Comparison of ENCODE assay signal across 9 cellular contexts in genomic region chr5:80837679-80838078, GRCh38.
DNase-seq lines count a peak whose midpoint lies in the region; ATAC-seq and TF ChIP-seq lines count a peak whose summit lies in the region.
"Had no signal": no experiment of that assay in that cellular context is flagged by ENCODE, and none has a peak within 500 bp of the region (broad histone marks: within the 10 kb centered on the region; RNA-seq: fewer than 3 reads in every experiment).

No MANE protein-coding gene starts in this region.

- H3K27ac Mint-ChIP-seq in T-cell (no peak overlapping the region), Calu3 (ENCODE audit: unreplicated experiment) (no peak overlapping the region)
- H3K27ac Mint-ChIP-seq: brain had no signal

- peak; percentile 82 for ATAC-seq in GM19035 (IDR thresholded peaks at IDR 0.05; ENCODE audit: unreplicated experiment)
- ATAC-seq in HG02840 (IDR thresholded peaks at IDR 0.05; ENCODE audit: low FRiP score, unreplicated experiment) = peak; percentile 80
- ATAC-seq in T-cell (replicated peaks in 1 of 4) = peak in 3 of 4 experiments; percentile 9 to 40 (median 24)
- no peak for ATAC-seq in right cardiac atrium

- BruUV-seq in Calu3 (replicated peaks; lab: Mats Ljungman, UMichigan) = no TSS peak

- peak; percentile 18 for DNase-seq in GM10248 (ENCODE audit: extremely low spot score)
- peak in 5 of 34 experiments; percentile 1 to 4 (median 2) for DNase-seq in T-cell
- DNase-seq in HUDEP-2 (lab: John Stamatoyannopoulos, UW; ENCODE audit: unreplicated experiment in 76 of 76) = no peak
- DNase-seq in right cardiac atrium = no peak
- DNase-seq in Calu3 = no peak
- no peak for DNase-seq in HuH-7.5 (ENCODE audit: low spot score)

- H3K27me3 ChIP-seq in right cardiac atrium (ENCODE audit: control insufficient read depth, insufficient read depth) = no peaks in the 10 kb centered on the region

- no peaks in the 10 kb centered on the region for H3K9me3 ChIP-seq in right cardiac atrium (ENCODE audit: control insufficient read depth, low read length)

- POLR2A ChIA-PET in GM10248 (lab: Yijun Ruan, JAX) (no interaction called here), T-cell (lab: Charles Lee) (no interaction called here)

- TF ChIP-seq CTCF in GM10248 (IDR thresholded peaks at IDR 0.05; ENCODE audit: control extremely low read depth, extremely low read depth, low read depth, missing control alignments) (no peak), Calu3 (IDR thresholded peaks at IDR 0.05; ENCODE audit: unreplicated experiment) (no peak)

- peaks cover 5 to 18% (median 16%) of the 10 kb centered on the region in 3 donors for H3K4me1 Mint-ChIP-seq in T-cell
- no peaks in the 10 kb centered on the region for H3K4me1 Mint-ChIP-seq in Calu3 (ENCODE audit: low read depth, unreplicated experiment)

- H3K27ac ChIP-seq in right cardiac atrium (ENCODE audit: low read length) = no peak overlapping the region

- H3K9me3 Mint-ChIP-seq in T-cell (no peaks in the 10 kb centered on the region), Calu3 (ENCODE audit: low read depth, unreplicated experiment) (no peaks in the 10 kb centered on the region)

- CTCF ChIA-PET in GM10248 (lab: Yijun Ruan, JAX) = interaction anchor here (1.1 to 1.6 kb wide), 3 partner anchors 12 to 21 kb away, joined by 3 to 4 read pairs (median 3); no protein-coding TSS in a partner anchor
- CTCF ChIA-PET in T-cell (lab: Charles Lee) = no interaction called here
- CTCF ChIA-PET in Calu3 (lab: Charles Lee) = no interaction called here

- H3K4me3 Mint-ChIP-seq in T-cell (no peak overlapping the region), Calu3 (ENCODE audit: low read depth, unreplicated experiment) (no peak overlapping the region)
- H3K4me3 Mint-ChIP-seq: brain had no signal

- intact Hi-C loops in right cardiac atrium (cut with DNase I) (no loop called here), Calu3 (cut with micrococcal nuclease; ENCODE audit: unreplicated experiment) (no loop called here)

- no peak overlapping the region for H3K4me3 ChIP-seq in right cardiac atrium (ENCODE audit: low read length)

- peaks cover 42% of the 10 kb centered on the region for H3K36me3 Mint-ChIP-seq in T-cell
- H3K36me3 Mint-ChIP-seq in Calu3 (ENCODE audit: insufficient read depth, unreplicated experiment) = no peaks in the 10 kb centered on the region

- no peaks in the 10 kb centered on the region for H3K4me1 ChIP-seq in right cardiac atrium (ENCODE audit: control insufficient read depth, insufficient read depth, low read length)

- H3K27me3 Mint-ChIP-seq in T-cell (no peaks in the 10 kb centered on the region), Calu3 (ENCODE audit: unreplicated experiment) (no peaks in the 10 kb centered on the region)
- H3K27me3 Mint-ChIP-seq: brain had no signal

Comparison
In these comparisons a context has a peak if more than half of its experiments do, and no peak if none do; other contexts are left out.
1. ATAC-seq: peak in GM19035 (single experiment), HG02840 (single experiment) and T-cell (3 of 4); none in right cardiac atrium (0 of 2).